Comparison of ENCODE assay signal across 8 cellular contexts in the genomic region with DNA sequence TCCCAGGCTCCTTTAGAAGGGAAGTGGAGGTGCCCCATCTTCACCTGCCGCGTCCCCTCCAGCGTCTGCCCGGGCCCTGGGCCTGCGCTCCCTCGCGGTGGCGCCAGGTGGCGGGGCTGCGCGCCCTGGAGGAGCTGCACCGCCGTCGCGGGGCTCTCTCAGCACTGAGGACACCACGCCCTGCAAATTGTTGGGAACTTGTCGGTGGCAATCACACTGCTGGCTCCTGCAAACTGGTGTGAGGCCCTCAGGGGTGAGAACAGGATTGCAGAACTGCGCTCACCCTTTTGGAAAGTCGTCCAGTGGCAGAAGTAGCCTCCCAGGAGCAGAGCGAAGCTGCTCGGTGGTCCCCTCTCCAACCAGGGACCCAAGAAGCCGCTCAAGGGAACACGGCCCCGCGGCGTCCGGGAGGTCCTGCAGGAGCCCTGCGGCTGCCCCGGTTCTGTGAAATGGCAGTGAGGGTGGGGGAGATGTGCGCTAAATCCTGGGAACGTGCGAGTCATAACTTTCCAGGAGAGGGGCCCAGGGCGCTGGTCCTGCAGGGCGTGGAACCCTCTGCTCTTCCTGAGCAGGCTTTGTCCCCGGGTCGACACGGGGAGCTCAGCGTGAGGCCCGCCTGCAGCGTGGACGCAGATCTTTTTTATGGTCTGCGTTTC. TPM values are rescaled to one million over a fixed set of nuclear protein-coding genes. Genes with fewer than 3 reads are reported as not detected.
DNase-seq lines count a peak whose midpoint lies in the region; ATAC-seq and TF ChIP-seq lines count a peak whose summit lies in the region.

No MANE protein-coding gene starts in this region.

- TF ChIP-seq POLR2A in transverse colon (IDR thresholded peaks at IDR 0.05), result peak; percentile 48

- H3K18ac ChIP-seq in trophoblast cell (ENCODE audit: low read length), result no peak overlapping the region

- H3K36me3 ChIP-seq in cardiac muscle cell, result no peaks in the 10 kb centered on the region
- no peaks in the 10 kb centered on the region for H3K36me3 ChIP-seq in trophoblast cell (ENCODE audit: control insufficient read depth in 1 of 2, insufficient read depth in 2 of 2, low read length in 2 of 2)
- H3K36me3 ChIP-seq in transverse colon, result no peaks in the 10 kb centered on the region

- H3K23ac ChIP-seq in trophoblast cell (ENCODE audit: low read length), result no peak overlapping the region

- H3K9me3 ChIP-seq in cardiac muscle cell (ENCODE audit: low read depth), result no peaks in the 10 kb centered on the region
- H3K9me3 ChIP-seq in trophoblast cell (ENCODE audit: insufficient read depth, low read depth, low read length), result peaks cover 1% of the 10 kb centered on the region
- no peaks in the 10 kb centered on the region for H3K9me3 ChIP-seq in transverse colon

- peak; percentile 53 for ATAC-seq in GM21360 (IDR thresholded peaks at IDR 0.05; ENCODE audit: unreplicated experiment)

- H2AFZ ChIP-seq in trophoblast cell (ENCODE audit: insufficient read depth, low read length, poor library complexity), result no peak overlapping the region

- no peak overlapping the region for H3K4me3 ChIP-seq in cardiac muscle cell
- no peak overlapping the region for H3K4me3 ChIP-seq in trophoblast cell (ENCODE audit: low read depth, low read length)
- H3K4me3 ChIP-seq in transverse colon, result peak overlapping the region; percentile 53 to 78 (median 74)

- H2AK5ac ChIP-seq in trophoblast cell (ENCODE audit: low read length), result no peak overlapping the region

- no peak overlapping the region for H3K27ac ChIP-seq in cardiac muscle cell
- H3K27ac ChIP-seq in trophoblast cell (ENCODE audit: low read depth, low read length), result no peak overlapping the region
- H3K27ac ChIP-seq in transverse colon, result peak overlapping the region; percentile 84 to 90 (median 85)

- no peak overlapping the region for H3K14ac ChIP-seq in trophoblast cell (ENCODE audit: low read length)

- no CpG with 5 or more reads among the region's 42 CpGs for WGBS in trophoblast cell (ENCODE audit: extremely low coverage, insufficient coverage, insufficient read length)
- WGBS in transverse colon (ENCODE audit: low coverage in 1 of 2), 2 donors, result 1% methylated on average over 41 of the region's 42 CpGs; no CpG with 5 or more reads in 1 of the 2 donors

- no peak overlapping the region for H2BK12ac ChIP-seq in trophoblast cell (ENCODE audit: low read length)

- H2BK5ac ChIP-seq in trophoblast cell (ENCODE audit: low read depth, low read length, poor library complexity), result no peak overlapping the region

- H3K4me3 Mint-ChIP-seq in activated naive CD4-positive, alpha-beta T cell treated with anti-CD3 and anti-CD28 coated beads, Interleukin-2, amount 50 U/mL, for 24 hours, result peak overlapping the region; percentile 86

- peaks cover 16% of the 10 kb centered on the region for H3K4me1 Mint-ChIP-seq in activated naive CD4-positive, alpha-beta T cell treated with anti-CD3 and anti-CD28 coated beads, Interleukin-2, amount 50 U/mL, for 24 hours

- H3K27me3 ChIP-seq in cardiac muscle cell, result peaks cover 69% of the 10 kb centered on the region
- peaks cover 28% of the 10 kb centered on the region for H3K27me3 ChIP-seq in trophoblast cell (ENCODE audit: insufficient read depth, low read length)
- no peaks in the 10 kb centered on the region for H3K27me3 ChIP-seq in transverse colon

- no peaks in the 10 kb centered on the region for H3K9me3 Mint-ChIP-seq in activated naive CD4-positive, alpha-beta T cell treated with anti-CD3 and anti-CD28 coated beads, Interleukin-2, amount 50 U/mL, for 24 hours

- H3K27ac Mint-ChIP-seq in activated naive CD4-positive, alpha-beta T cell treated with anti-CD3 and anti-CD28 coated beads, Interleukin-2, amount 50 U/mL, for 24 hours, result no peak overlapping the region

- H4K8ac ChIP-seq in trophoblast cell (ENCODE audit: low read depth, low read length), result no peak overlapping the region

- in situ Hi-C loops in SK-MEL-5 (cut with HindIII; ENCODE audit: low pct_unique_long_range_greater_than_20kb, low sequenced_read_pairs), result no loop called here
- in situ Hi-C loops in transverse colon (cut with MboI; ENCODE audit: low pct_ligation_motif_present in 1 of 4, low pct_unique_long_range_greater_than_20kb in 1 of 4, low sequenced_read_pairs in 3 of 4), result loop anchor here (5.0 to 25.0 kb wide), 4 partner anchors 87 to 344 kb away; a partner anchor contains a TSS

- no peak overlapping the region for H2BK120ac ChIP-seq in trophoblast cell (ENCODE audit: insufficient read depth, low read length, poor library complexity)

- no peak for TF ChIP-seq EP300 in transverse colon (IDR thresholded peaks at IDR 0.05; ENCODE audit: low read depth)

- H3K27me3 Mint-ChIP-seq in activated naive CD4-positive, alpha-beta T cell treated with anti-CD3 and anti-CD28 coated beads, Interleukin-2, amount 50 U/mL, for 24 hours, result peaks cover 51% of the 10 kb centered on the region

- no peaks in the 10 kb centered on the region for H3K36me3 Mint-ChIP-seq in activated naive CD4-positive, alpha-beta T cell treated with anti-CD3 and anti-CD28 coated beads, Interleukin-2, amount 50 U/mL, for 24 hours

- H4K91ac ChIP-seq in trophoblast cell (ENCODE audit: low read depth, low read length), result no peak overlapping the region

- no peak overlapping the region for H4K12ac ChIP-seq in trophoblast cell (ENCODE audit: low read depth, low read length)

- H3K79me2 ChIP-seq in trophoblast cell (ENCODE audit: control insufficient read depth, insufficient read depth, low read length, poor library complexity), result peaks cover 7% of the 10 kb centered on the region

- intact Hi-C loops in transverse colon (cut with DNase I; ENCODE audit: low total_unique reads), result loop anchor here (2.0 kb wide), 1 partner anchor 89 kb away; no protein-coding TSS in a partner anchor

- peak overlapping the region; percentile 74 for H3K4me2 ChIP-seq in trophoblast cell (ENCODE audit: low read length)

- H3K9ac ChIP-seq in trophoblast cell (ENCODE audit: low read length), result no peak overlapping the region

- peaks cover 9% of the 10 kb centered on the region for H3K79me1 ChIP-seq in trophoblast cell (ENCODE audit: low read length)

- no peak overlapping the region for H3K4ac ChIP-seq in trophoblast cell (ENCODE audit: low read depth, low read length)

- DNase-seq in DMS53 treated with DMSO at 0.1 percent for 48 hours (lab: John Stamatoyannopoulos, UW; ENCODE audit: unreplicated experiment) (peak; percentile 32), HT1080 (ENCODE audit: low read depth) (peak; percentile 75), SK-MEL-5 (ENCODE audit: low read depth, low spot score) (peak; percentile 51), cardiac muscle cell (ENCODE audit: low read depth in 1 of 2, low spot score in 1 of 2) (peak; percentile 76 to 80), trophoblast cell (peak; percentile 75 to 91), transverse colon (peak; percentile 90)

- H3K4me1 ChIP-seq in cardiac muscle cell (ENCODE audit: low read depth), result peaks cover 3% of the 10 kb centered on the region
- peaks cover 8 to 10% of the 10 kb centered on the region in 2 experiments for H3K4me1 ChIP-seq in trophoblast cell (ENCODE audit: control insufficient read depth in 1 of 2, insufficient read depth in 2 of 2, low read length in 2 of 2)
- H3K4me1 ChIP-seq in transverse colon, result peaks cover 4 to 30% (median 8%) of the 10 kb centered on the region in 4 donors

- TF ChIP-seq CTCF in cardiac muscle cell (IDR thresholded peaks at IDR 0.05; ENCODE audit: low read depth, low read length) (peak; percentile 98), transverse colon (IDR thresholded peaks at IDR 0.05) (peak; percentile 93 to 98 (median 97))

RNA-seq across cellular contexts. Expression of a gene that starts 1.0 kb away (rescaled TPM):
- total RNA-seq in HT1080 (2014; rRNA removed; shearing (Covaris generic)), result 9.9 and 12.4 TPM in 2 replicates
- polyA plus RNA-seq in HT1080 (2015; cell fraction: cytosol; rRNA removed), result 4.2 and 4.5 TPM in 2 replicates
- polyA plus RNA-seq in HT1080 (2015; cell fraction: nucleus; rRNA removed), result 11.7 and 12.7 TPM in 2 replicates
- 0.80 and 1.0 TPM in 2 replicates for total RNA-seq in SK-MEL-5 (2014; rRNA removed; shearing (Covaris generic))
- 1.2 and 1.4 TPM in 2 replicates for polyA plus RNA-seq in SK-MEL-5 (2015; cell fraction: cytosol; rRNA removed)
- polyA plus RNA-seq in SK-MEL-5 (2015; cell fraction: nucleus; rRNA removed), result 3.1 and 11.4 TPM in 2 replicates
- total RNA-seq in cardiac muscle cell (0.39 and 1.0 TPM in 2 replicates), transverse colon (100 to 1,000 TPM in 2 of 4 donors, 10 to 100 TPM in 2; 52.7 to 107 (median 82.7) TPM)
- 0.12 and 0.72 TPM in 2 replicates for polyA plus RNA-seq in cardiac muscle cell
- polyA plus RNA-seq in trophoblast cell (2013), result 1.1 and 1.2 TPM in 2 replicates

RNA-seq across cellular contexts. Expression of a gene that starts 38.5 kb away (rescaled TPM):
- 0.39 and 2.2 TPM in 2 replicates for total RNA-seq in HT1080 (2014; rRNA removed; shearing (Covaris generic))
- 25.7 and 32.3 TPM in 2 replicates for polyA plus RNA-seq in HT1080 (2015; cell fraction: cytosol; rRNA removed)
- 23.7 and 26.6 TPM in 2 replicates for polyA plus RNA-seq in HT1080 (2015; cell fraction: nucleus; rRNA removed)
- total RNA-seq in SK-MEL-5 (2014; rRNA removed; shearing (Covaris generic)), result 0.34 and 1.4 TPM in 2 replicates
- 0.48 and 2.0 TPM in 2 replicates for polyA plus RNA-seq in SK-MEL-5 (2015; cell fraction: cytosol; rRNA removed)
- polyA plus RNA-seq in SK-MEL-5 (2015; cell fraction: nucleus; rRNA removed), result 0.80 TPM in 1 of 2 replicates, not detected in the other
- total RNA-seq in cardiac muscle cell (not detected in 2 replicates), transverse colon (10 to 100 TPM in 3 of 4 donors, 1 to 10 TPM in 1; 6.7 to 39.4 (median 17.9) TPM)
- polyA plus RNA-seq in cardiac muscle cell, result 0.28 TPM in 1 of 2 replicates, not detected in the other
- 1.6 and 2.0 TPM in 2 replicates for polyA plus RNA-seq in trophoblast cell (2013)

Comparison
In these comparisons a context has a peak if more than half of its experiments do, and no peak if none do; other contexts are left out.
1. DNase-seq: peak in every context shown above with its lines; median percentile 90 in transverse colon; 83 in trophoblast cell; 78 in cardiac muscle cell; 75 in HT1080; 51 in SK-MEL-5; 32 in DMS53 treated with DMSO at 0.1 percent for 48 hours.
2. H3K27ac ChIP-seq: peak in transverse colon (4 of 4); none in cardiac muscle cell (single experiment) and trophoblast cell (single experiment).
3. H3K4me3 ChIP-seq: peak in transverse colon (4 of 4); none in cardiac muscle cell (single experiment) and trophoblast cell (single experiment).